20 cellular contexts compared by ENCODE assay signal in genomic region chr15:60722328-60723112, GRCh38.
DNase-seq lines count a peak whose midpoint lies in the region; ATAC-seq and TF ChIP-seq lines count a peak whose summit lies in the region.
"Had no signal": no experiment of that assay in that cellular context is flagged by ENCODE, and none has a peak within 500 bp of the region (broad histone marks: within the 10 kb centered on the region; RNA-seq: fewer than 3 reads in every experiment).

No MANE protein-coding gene starts in this region.

- WGBS in mesenchymal stem cell: 59% methylated on average over 4 of the region's 4 CpGs

- H3K9ac ChIP-seq in mesenchymal stem cell (ENCODE audit: low read length): no peak overlapping the region

- intact Hi-C loops in CD4-positive, alpha-beta T cell (cut with DNase I, micrococcal nuclease): loop anchor here (5.0 kb wide), 2 partner anchors 120 to 130 kb away; no protein-coding TSS in a partner anchor

- no peak overlapping the region for H2AFZ ChIP-seq in mesenchymal stem cell (ENCODE audit: low read depth, low read length)

- no peak overlapping the region for H3K14ac ChIP-seq in mesenchymal stem cell (ENCODE audit: low read length in 2 of 2)

- peaks cover 7% of the 10 kb centered on the region for H3K36me3 Mint-ChIP-seq in T-helper 1 cell treated with Interleukin-12 subunit alpha and Interleukin-12 subunit beta and Interleukin-4 antibody, amounts not matched to agents 30 μg/mL and 1 μg/mL, for 36 hours (ENCODE audit: low read depth)
- H3K36me3 Mint-ChIP-seq in CD4-positive, alpha-beta T cell (ENCODE audit: low read depth): no peaks in the 10 kb centered on the region
- H3K36me3 Mint-ChIP-seq: naive B cell had no signal

- no peaks in the 10 kb centered on the region for H3K4me1 ChIP-seq in mesenchymal stem cell (ENCODE audit: control insufficient read depth, insufficient read depth, low read depth, low read length)

- no peak overlapping the region for H3K4me3 Mint-ChIP-seq in T-helper 1 cell treated with Interleukin-12 subunit alpha and Interleukin-12 subunit beta and Interleukin-4 antibody, amounts not matched to agents 30 μg/mL and 1 μg/mL, for 36 hours
- peak overlapping the region; percentile 79 for H3K4me3 Mint-ChIP-seq in CD4-positive, alpha-beta T cell
- H3K4me3 Mint-ChIP-seq: naive B cell had no signal

- no peak overlapping the region for H2BK15ac ChIP-seq in mesenchymal stem cell (ENCODE audit: low read depth, poor library complexity, severe bottlenecking)

- H2BK5ac ChIP-seq in mesenchymal stem cell (ENCODE audit: low read depth, low read length, poor library complexity, severe bottlenecking): no peak overlapping the region

- peaks cover 40% of the 10 kb centered on the region for H3K4me1 Mint-ChIP-seq in T-helper 1 cell treated with Interleukin-12 subunit alpha and Interleukin-12 subunit beta and Interleukin-4 antibody, amounts not matched to agents 30 μg/mL and 1 μg/mL, for 36 hours (ENCODE audit: low read depth)
- H3K4me1 Mint-ChIP-seq in CD4-positive, alpha-beta T cell (ENCODE audit: low read depth): peaks cover 50% of the 10 kb centered on the region
- H3K4me1 Mint-ChIP-seq: naive B cell had no signal

- H3K79me1 ChIP-seq in mesenchymal stem cell (replicated peaks; ENCODE audit: low read length, poor library complexity, severe bottlenecking): no peaks in the 10 kb centered on the region

- H2AK5ac ChIP-seq in mesenchymal stem cell (ENCODE audit: low read length, severe bottlenecking): no peak overlapping the region

- H3K9me3 Mint-ChIP-seq in T-helper 1 cell treated with Interleukin-12 subunit alpha and Interleukin-12 subunit beta and Interleukin-4 antibody, amounts not matched to agents 30 μg/mL and 1 μg/mL, for 36 hours: no peaks in the 10 kb centered on the region
- H3K9me3 Mint-ChIP-seq in CD4-positive, alpha-beta T cell: no peaks in the 10 kb centered on the region
- H3K9me3 Mint-ChIP-seq: IgD-negative memory B cell had no signal

- no peaks in the 10 kb centered on the region for H3K9me3 ChIP-seq in CD4-positive, alpha-beta T cell (ENCODE audit: control insufficient read depth, low read length)
- H3K9me3 ChIP-seq in mesenchymal stem cell (ENCODE audit: control insufficient read depth, low read length): no peaks in the 10 kb centered on the region
- H3K9me3 ChIP-seq: SJSA1 had no signal

- no peak overlapping the region for H3K23ac ChIP-seq in mesenchymal stem cell (ENCODE audit: low read length in 2 of 2)

- no peak overlapping the region for H3K4me3 ChIP-seq in mesenchymal stem cell (ENCODE audit: insufficient read depth in 1 of 2, low read depth in 1 of 2, low read length in 2 of 2)
- H3K4me3 ChIP-seq: SJSA1, skin epidermis had no signal

- no peak for TF ChIP-seq CTCF in CD4-positive, alpha-beta T cell (IDR thresholded peaks at IDR 0.05)
- TF ChIP-seq CTCF in VCaP (conservative IDR thresholded peaks at IDR 0.05): no peak

- CTCF ChIA-PET in CD4-positive, alpha-beta T cell (lab: Charles Lee): interaction anchor here (0.8 to 2.1 kb wide), 4 partner anchors 14 to 194 kb away, joined by 3 to 6 read pairs (median 4); no protein-coding TSS in a partner anchor

- ATAC-seq in CD4-positive, alpha-beta T cell (ENCODE audit: poor library complexity): no peak
- ATAC-seq: activated CD4-positive, CD25-positive, alpha-beta regulatory T cell treated with anti-CD3 and anti-CD28 coated beads, Interleukin-2, amount 50 U/mL, for 24 hours had no signal

- peak overlapping the region; percentile 22 for H4K8ac ChIP-seq in mesenchymal stem cell (ENCODE audit: low read length)

- H2BK12ac ChIP-seq in mesenchymal stem cell (ENCODE audit: low read length in 2 of 2): peak overlapping the region; percentile 2 to 13

- H3K4me2 ChIP-seq in mesenchymal stem cell (ENCODE audit: low read length, poor library complexity, severe bottlenecking): no peak overlapping the region

- H3K27ac ChIP-seq in CD4-positive, alpha-beta T cell (ENCODE audit: low read depth, low read length): no peak overlapping the region
- H3K27ac ChIP-seq in VCaP (peak overlapping the region; percentile 18; the same call in 1 of the 2 replicates), mesenchymal stem cell (ENCODE audit: low read length, poor library complexity, severe bottlenecking) (no peak overlapping the region)
- H3K27ac ChIP-seq: SJSA1 had no signal

- H3K4ac ChIP-seq in mesenchymal stem cell (ENCODE audit: low read depth in 1 of 2, low read length in 2 of 2): peak overlapping the region in 1 of 2 experiments; percentile 34

- DNase-seq in T-helper 1 cell: no peak
- DNase-seq in CD4-positive, alpha-beta T cell: no peak
- DNase-seq in mesenchymal stem cell: peak; percentile 26
- no peak for DNase-seq in NCI-H2171 treated with DMSO at 0.1 percent for 48 hours (lab: John Stamatoyannopoulos, UW)
- no peak for DNase-seq in GM03348 (ENCODE audit: low spot score)
- no peak for DNase-seq in NCI-H1436 treated with DMSO at 0.1 percent for 48 hours (lab: John Stamatoyannopoulos, UW)
- DNase-seq: 8988T, DMS 273 treated with DMSO at 0.1 percent for 48 hours, foreskin melanocyte, naive B cell, NCI-H187 treated with DMSO at 0.1 percent for 48 hours, NCI-H345, substantia nigra had no signal

- H4K91ac ChIP-seq in mesenchymal stem cell (ENCODE audit: low read length): no peak overlapping the region

- no peaks in the 10 kb centered on the region for H3K27me3 ChIP-seq in CD4-positive, alpha-beta T cell (ENCODE audit: control insufficient read depth, insufficient read depth, low read length)
- no peaks in the 10 kb centered on the region for H3K27me3 ChIP-seq in mesenchymal stem cell (ENCODE audit: control insufficient read depth in 1 of 2, insufficient read depth in 1 of 2, low read length in 2 of 2)
- H3K27me3 ChIP-seq: SJSA1 had no signal

- no peaks in the 10 kb centered on the region for H3K27me3 Mint-ChIP-seq in T-helper 1 cell treated with Interleukin-12 subunit alpha and Interleukin-12 subunit beta and Interleukin-4 antibody, amounts not matched to agents 30 μg/mL and 1 μg/mL, for 36 hours (ENCODE audit: low read depth)
- no peaks in the 10 kb centered on the region for H3K27me3 Mint-ChIP-seq in CD4-positive, alpha-beta T cell

- POLR2A ChIA-PET in CD4-positive, alpha-beta T cell (lab: Charles Lee): interaction anchor here (0.6 to 6.4 kb wide), 7 partner anchors 16 to 130 kb away, joined by 3 to 62 read pairs (median 6); no protein-coding TSS in a partner anchor

- H3K18ac ChIP-seq in mesenchymal stem cell (ENCODE audit: low read depth in 1 of 2, low read length in 2 of 2): peak overlapping the region; percentile 2 to 46

- no peak overlapping the region for H2BK120ac ChIP-seq in mesenchymal stem cell (ENCODE audit: low read depth, low read length)

- H3K27ac Mint-ChIP-seq in T-helper 1 cell treated with Interleukin-12 subunit alpha and Interleukin-12 subunit beta and Interleukin-4 antibody, amounts not matched to agents 30 μg/mL and 1 μg/mL, for 36 hours: peak overlapping the region; percentile 49
- H3K27ac Mint-ChIP-seq in CD4-positive, alpha-beta T cell: peak overlapping the region; percentile 86
- H3K27ac Mint-ChIP-seq: B cell, IgD-negative memory B cell had no signal

- H3K36me3 ChIP-seq in mesenchymal stem cell (ENCODE audit: control insufficient read depth in 1 of 2, insufficient read depth in 2 of 2, low read depth in 1 of 2, low read length in 2 of 2): no peaks in the 10 kb centered on the region
- H3K36me3 ChIP-seq: SJSA1 had no signal
